In the genomic region with DNA sequence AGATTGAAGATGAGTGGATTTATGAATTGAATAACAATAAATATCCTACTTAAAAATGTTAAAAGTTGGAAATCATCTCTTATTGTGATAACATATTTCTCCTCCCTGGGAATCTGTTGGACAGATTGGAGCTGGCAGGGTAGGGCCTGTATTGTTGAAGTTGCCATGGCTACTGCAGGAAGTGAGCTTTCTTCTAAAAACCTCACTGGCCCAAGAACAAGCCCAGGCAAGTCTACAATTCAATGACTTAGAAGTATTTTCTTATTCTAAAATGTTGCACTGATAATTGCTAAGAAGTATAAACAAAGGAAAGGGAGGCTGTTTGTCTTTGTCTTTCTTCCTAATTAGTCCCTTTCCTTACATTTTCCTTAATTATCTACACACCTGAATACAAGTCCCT, we compare ENCODE assay signal across 11 cellular contexts.
DNase-seq lines count a peak whose midpoint lies in the region; ATAC-seq and TF ChIP-seq lines count a peak whose summit lies in the region.
"Had no signal": no experiment of that assay in that cellular context is flagged by ENCODE, and none has a peak within 500 bp of the region (broad histone marks: within the 10 kb centered on the region; RNA-seq: fewer than 3 reads in every experiment).

No MANE protein-coding gene starts in this region.

- no peak for DNase-seq in activated naive CD8-positive, alpha-beta T cell treated with anti-CD3 and anti-CD28 coated beads, Interleukin-2, amount 10 ng/mL, durations not matched to agents 7 days and 5 days
- no peak for DNase-seq in activated naive CD8-positive, alpha-beta T cell treated with anti-CD3 and anti-CD28 coated beads for 36 hours
- DNase-seq in RWPE1 (ENCODE audit: low spot score) (peak; percentile 88), fibroblast of mammary gland (ENCODE audit: low read depth) (peak; percentile 65), ureter (ENCODE audit: low spot score) (peak; percentile 55)
- no peak for DNase-seq in activated effector memory CD4-positive, alpha-beta T cell treated with anti-CD3 and anti-CD28 coated beads, Interleukin-2, amount 50 U/mL, for 16 hours
- DNase-seq in activated naive CD4-positive, alpha-beta T cell treated with anti-CD3 and anti-CD28 coated beads for 36 hours, result no peak
- DNase-seq: SIG-M5 had no signal

- CTCF ChIA-PET in RWPE1 (lab: Yijun Ruan, JAX), result interaction anchor here (0.5 to 0.9 kb wide), 3 partner anchors 9 to 181 kb away, joined by 3 read pairs; no protein-coding TSS in a partner anchor
- CTCF ChIA-PET in activated naive CD4-positive, alpha-beta T cell treated with anti-CD3 and anti-CD28 coated beads for 36 hours (lab: Charles Lee), result no interaction called here

- peaks cover 15% of the 10 kb centered on the region for H3K36me3 Mint-ChIP-seq in activated naive CD8-positive, alpha-beta T cell treated with anti-CD3 and anti-CD28 coated beads, Interleukin-2, amount 10 ng/mL, durations not matched to agents 7 days and 5 days
- peaks cover 2% of the 10 kb centered on the region for H3K36me3 Mint-ChIP-seq in activated naive CD8-positive, alpha-beta T cell treated with anti-CD3 and anti-CD28 coated beads for 36 hours
- H3K36me3 Mint-ChIP-seq in activated naive CD4-positive, alpha-beta T cell treated with anti-CD3 and anti-CD28 coated beads for 36 hours (ENCODE audit: low read depth), result no peaks in the 10 kb centered on the region

- H3K27ac ChIP-seq in RWPE1, result no peak overlapping the region
- H3K27ac ChIP-seq: BLaER1 had no signal

- H3K4me1 Mint-ChIP-seq in activated naive CD8-positive, alpha-beta T cell treated with anti-CD3 and anti-CD28 coated beads, Interleukin-2, amount 10 ng/mL, durations not matched to agents 7 days and 5 days, result peaks cover 17% of the 10 kb centered on the region
- peaks cover 5% of the 10 kb centered on the region for H3K4me1 Mint-ChIP-seq in activated naive CD8-positive, alpha-beta T cell treated with anti-CD3 and anti-CD28 coated beads for 36 hours
- no peaks in the 10 kb centered on the region for H3K4me1 Mint-ChIP-seq in activated naive CD4-positive, alpha-beta T cell treated with anti-CD3 and anti-CD28 coated beads for 36 hours (ENCODE audit: low read depth)

- POLR2A ChIA-PET in activated naive CD8-positive, alpha-beta T cell treated with anti-CD3 and anti-CD28 coated beads, Interleukin-2, amount 10 ng/mL, durations not matched to agents 7 days and 5 days (lab: Charles Lee), result no interaction called here
- POLR2A ChIA-PET in RWPE1 (lab: Yijun Ruan, JAX; ENCODE audit: low non-redundant PET), result interaction anchor here (0.6 kb wide), 1 partner anchor 1291 kb away, joined by 4 read pairs; no protein-coding TSS in a partner anchor

- H3K9me3 Mint-ChIP-seq in activated naive CD8-positive, alpha-beta T cell treated with anti-CD3 and anti-CD28 coated beads, Interleukin-2, amount 10 ng/mL, durations not matched to agents 7 days and 5 days, result peaks cover 9% of the 10 kb centered on the region
- peaks cover 9% of the 10 kb centered on the region for H3K9me3 Mint-ChIP-seq in activated naive CD8-positive, alpha-beta T cell treated with anti-CD3 and anti-CD28 coated beads for 36 hours
- no peaks in the 10 kb centered on the region for H3K9me3 Mint-ChIP-seq in activated naive CD4-positive, alpha-beta T cell treated with anti-CD3 and anti-CD28 coated beads for 36 hours

- peaks cover under 1% of the 10 kb centered on the region for H3K27me3 Mint-ChIP-seq in activated naive CD8-positive, alpha-beta T cell treated with anti-CD3 and anti-CD28 coated beads, Interleukin-2, amount 10 ng/mL, durations not matched to agents 7 days and 5 days
- H3K27me3 Mint-ChIP-seq in activated naive CD8-positive, alpha-beta T cell treated with anti-CD3 and anti-CD28 coated beads for 36 hours, result no peaks in the 10 kb centered on the region
- H3K27me3 Mint-ChIP-seq in activated naive CD4-positive, alpha-beta T cell treated with anti-CD3 and anti-CD28 coated beads for 36 hours (ENCODE audit: low read depth), result peaks cover 2% of the 10 kb centered on the region
- H3K27me3 Mint-ChIP-seq: progenitor cell of endocrine pancreas had no signal

- peak; percentile 56 for ATAC-seq in activated naive CD8-positive, alpha-beta T cell treated with anti-CD3 and anti-CD28 coated beads, Interleukin-2, amount 10 ng/mL, durations not matched to agents 7 days and 5 days (ENCODE audit: low read depth)
- ATAC-seq in GM18867 (IDR thresholded peaks at IDR 0.05; ENCODE audit: unreplicated experiment), result no peak

- intact Hi-C loops in activated naive CD4-positive, alpha-beta T cell treated with anti-CD3 and anti-CD28 coated beads for 36 hours (cut with micrococcal nuclease), result no loop called here

- peak overlapping the region; percentile 3 for H3K4me3 Mint-ChIP-seq in activated naive CD8-positive, alpha-beta T cell treated with anti-CD3 and anti-CD28 coated beads, Interleukin-2, amount 10 ng/mL, durations not matched to agents 7 days and 5 days
- no peak overlapping the region for H3K4me3 Mint-ChIP-seq in activated naive CD8-positive, alpha-beta T cell treated with anti-CD3 and anti-CD28 coated beads for 36 hours
- H3K4me3 Mint-ChIP-seq in activated naive CD4-positive, alpha-beta T cell treated with anti-CD3 and anti-CD28 coated beads for 36 hours, result no peak overlapping the region

- no peak for TF ChIP-seq CTCF in RWPE1 (conservative IDR thresholded peaks at IDR 0.05; ENCODE audit: low read depth)
- no peak for TF ChIP-seq CTCF in fibroblast of mammary gland (conservative IDR thresholded peaks at IDR 0.05; ENCODE audit: control insufficient read depth, insufficient read depth, low read depth, low read length)

- H3K4me3 ChIP-seq in fibroblast of mammary gland (ENCODE audit: control insufficient read depth, low read depth, low read length), result no peak overlapping the region
- H3K4me3 ChIP-seq: BLaER1 had no signal

- peak overlapping the region; percentile 42 for H3K27ac Mint-ChIP-seq in activated naive CD8-positive, alpha-beta T cell treated with anti-CD3 and anti-CD28 coated beads, Interleukin-2, amount 10 ng/mL, durations not matched to agents 7 days and 5 days
- H3K27ac Mint-ChIP-seq in activated naive CD8-positive, alpha-beta T cell treated with anti-CD3 and anti-CD28 coated beads for 36 hours, result no peak overlapping the region
- H3K27ac Mint-ChIP-seq in activated naive CD4-positive, alpha-beta T cell treated with anti-CD3 and anti-CD28 coated beads for 36 hours, result no peak overlapping the region
- H3K27ac Mint-ChIP-seq: progenitor cell of endocrine pancreas had no signal

Comparison
In these comparisons a context has a peak if more than half of its experiments do, and no peak if none do; other contexts are left out.
1. DNase-seq: peak in RWPE1 (single experiment), fibroblast of mammary gland (single experiment) and ureter (single experiment); none in activated naive CD8-positive, alpha-beta T cell treated with anti-CD3 and anti-CD28 coated beads, Interleukin-2, amount 10 ng/mL, durations not matched to agents 7 days and 5 days (single experiment), activated naive CD8-positive, alpha-beta T cell treated with anti-CD3 and anti-CD28 coated beads for 36 hours (single experiment), activated effector memory CD4-positive, alpha-beta T cell treated with anti-CD3 and anti-CD28 coated beads, Interleukin-2, amount 50 U/mL, for 16 hours (single experiment) and activated naive CD4-positive, alpha-beta T cell treated with anti-CD3 and anti-CD28 coated beads for 36 hours (single experiment).